Comparison of ENCODE assay signal across 9 cellular contexts in the genomic region with DNA sequence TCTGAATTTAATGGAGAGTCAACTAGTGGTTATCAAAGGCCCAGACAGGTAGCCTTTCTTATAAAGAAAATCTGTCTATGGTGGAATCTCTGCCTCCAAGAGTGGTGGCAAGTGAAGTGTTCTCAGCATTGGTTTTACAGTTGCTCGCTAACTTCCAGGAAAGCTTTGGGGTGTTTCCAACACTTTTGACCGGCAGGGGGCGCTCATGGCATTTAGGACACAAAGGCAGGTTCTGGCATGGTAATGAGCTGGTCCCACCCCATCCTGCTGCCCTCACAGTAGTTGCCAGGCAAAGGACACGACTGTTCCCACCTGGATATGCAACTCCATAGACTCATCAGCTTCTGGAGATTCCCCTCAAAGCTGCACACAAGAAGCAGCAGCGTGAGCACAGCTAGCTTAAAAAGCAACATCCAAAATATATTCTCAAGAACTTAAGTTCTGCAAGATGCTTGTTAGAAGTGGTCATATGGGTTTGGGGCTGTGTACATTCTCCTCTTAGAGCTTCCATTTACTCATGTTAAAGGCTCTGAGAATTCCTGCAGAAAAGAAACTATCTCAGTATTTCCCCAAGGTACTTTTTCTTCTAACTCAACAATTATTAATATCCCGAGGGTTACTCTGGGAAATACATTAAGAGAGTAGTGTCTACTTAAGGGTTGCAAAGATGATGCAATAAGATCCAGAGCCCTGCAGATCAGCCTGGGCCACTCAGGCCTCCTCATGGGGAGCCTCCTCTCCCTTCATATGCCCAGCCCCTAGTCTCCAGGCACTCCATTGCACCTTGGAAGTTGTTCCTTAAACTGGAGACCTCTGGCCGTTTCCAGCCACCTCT. TPM values are rescaled to one million over a fixed set of nuclear protein-coding genes. Genes with fewer than 3 reads are reported as not detected.
DNase-seq lines count a peak whose midpoint lies in the region; ATAC-seq, FAIRE-seq and TF ChIP-seq lines count a peak whose summit lies in the region.
"Had no signal": no experiment of that assay in that cellular context is flagged by ENCODE, and none has a peak within 500 bp of the region (broad histone marks: within the 10 kb centered on the region; RNA-seq: fewer than 3 reads in every experiment).

No MANE protein-coding gene starts in this region.

- BruUV-seq in IMR-90 (replicated peaks; lab: Mats Ljungman, UMichigan) (no TSS peak), endothelial cell of umbilical vein (replicated peaks; lab: Mats Ljungman, UMichigan) (no TSS peak)

- H3K4me2 ChIP-seq in IMR-90 (ENCODE audit: low read depth, low read length) (no peak overlapping the region), endothelial cell of umbilical vein (ENCODE audit: insufficient read depth, low read length) (no peak overlapping the region)

- no peak overlapping the region for H3K56ac ChIP-seq in IMR-90 (ENCODE audit: extremely low read depth, insufficient read depth, low read length)

- no peak overlapping the region for H4K5ac ChIP-seq in IMR-90 (ENCODE audit: low read depth, low read length)

- H3K9ac ChIP-seq in IMR-90 (ENCODE audit: low read depth, low read length) (no peak overlapping the region), endothelial cell of umbilical vein (replicated peaks; ENCODE audit: extremely low read depth, insufficient read depth, low read length) (no peak overlapping the region)

- H3K9me3 ChIP-seq in IMR-90 (ENCODE audit: control insufficient read depth, insufficient read depth, low read length) (no peaks in the 10 kb centered on the region), endothelial cell of umbilical vein (replicated peaks; ENCODE audit: control insufficient read depth, insufficient read depth, low read length) (no peaks in the 10 kb centered on the region)

- TF ChIP-seq RAD21 in IMR-90 (IDR thresholded peaks at IDR 0.05; ENCODE audit: low read length): peak; percentile 84

- CTCF ChIA-PET in IMR-90 (lab: Yijun Ruan, JAX): interaction anchor here (0.9 to 3.9 kb wide), 12 partner anchors 9 to 228 kb away, joined by 3 to 46 read pairs (median 4); a partner anchor contains a TSS
- CTCF ChIA-PET in endothelial cell of umbilical vein (lab: Charles Lee): interaction anchor here (0.6 to 12.3 kb wide), 44 partner anchors 8 to 700 kb away, joined by 3 to 468 read pairs (median 4); a partner anchor contains a TSS

- peak; percentile 97 for FAIRE-seq in endothelial cell of umbilical vein (lab: Jason Lieb, UNC)

- H3K4ac ChIP-seq in IMR-90 (ENCODE audit: low read depth, low read length): no peak overlapping the region

- H3K79me1 ChIP-seq in IMR-90 (ENCODE audit: low read depth in 1 of 2, low read length in 2 of 2): no peaks in the 10 kb centered on the region

- no peaks in the 10 kb centered on the region for H3K36me3 ChIP-seq in IMR-90 (ENCODE audit: control insufficient read depth, insufficient read depth, low read length)
- no peaks in the 10 kb centered on the region for H3K36me3 ChIP-seq in endothelial cell of umbilical vein (ENCODE audit: control insufficient read depth in 2 of 2, extremely low read depth in 1 of 2, insufficient read depth in 2 of 2, low read length in 2 of 2)

- TF ChIP-seq CTCF in IMR-90 (conservative IDR thresholded peaks at IDR 0.05; ENCODE audit: low read depth, low read length) (peak; percentile 89), endothelial cell of umbilical vein (IDR thresholded peaks at IDR 0.05; ENCODE audit: extremely low read depth in 1 of 2, insufficient read depth in 1 of 2, low read depth in 1 of 2, low read length in 2 of 2) (peak; percentile 85 to 86)

- in situ Hi-C loops in IMR-90 (cut with MboI; ENCODE audit: low sequenced_read_pairs): loop anchor here (5.0 kb wide), 1 partner anchor 41 kb away; no protein-coding TSS in a partner anchor

- H2BK120ac ChIP-seq in IMR-90 (ENCODE audit: low read depth, low read length): no peak overlapping the region

- H3K23ac ChIP-seq in IMR-90 (ENCODE audit: low read depth, low read length): no peak overlapping the region

- H3K27me3 ChIP-seq in IMR-90 (ENCODE audit: control insufficient read depth, insufficient read depth, low read length) (0 out of 2 replicates have a peak, but pooled peaks cover under 1% of the 10 kb centered on the region), endothelial cell of umbilical vein (ENCODE audit: control insufficient read depth in 2 of 2, insufficient read depth in 2 of 2, low read length in 2 of 2) (no peaks in the 10 kb centered on the region)

- no peak overlapping the region for H2BK20ac ChIP-seq in IMR-90 (ENCODE audit: low read depth, low read length)

- no peak overlapping the region for H3K18ac ChIP-seq in IMR-90 (ENCODE audit: low read depth, low read length)

- WGBS in IMR-90 (ENCODE audit: extremely low coverage in 2 of 2, insufficient read length in 1 of 2), 2 experiments: 0% methylated on average over 3 of the region's 7 CpGs; no CpG with 5 or more reads in 1 of the 2 experiments

- no peak overlapping the region for H4K91ac ChIP-seq in IMR-90 (ENCODE audit: insufficient read depth, low read depth, low read length)

- no peak overlapping the region for H3K14ac ChIP-seq in IMR-90 (replicated peaks; ENCODE audit: low read depth, low read length)

- H2AFZ ChIP-seq in IMR-90 (replicated peaks; ENCODE audit: low read length, poor library complexity): no peak overlapping the region
- no peak overlapping the region for H2AFZ ChIP-seq in endothelial cell of umbilical vein (ENCODE audit: low read depth, low read length)

- H3K4me1 ChIP-seq in IMR-90 (ENCODE audit: control insufficient read depth, insufficient read depth, low read length) (peaks cover 2% of the 10 kb centered on the region; the same call in 1 of the 2 replicates), endothelial cell of umbilical vein (ENCODE audit: control insufficient read depth, extremely low read depth, insufficient read depth, low read length) (no peaks in the 10 kb centered on the region)

- intact Hi-C loops in IMR-90 (cut with micrococcal nuclease) (loop anchor here (1.0 to 2.0 kb wide), 2 partner anchors 44 to 228 kb away; no protein-coding TSS in a partner anchor), endothelial cell of umbilical vein (cut with micrococcal nuclease) (loop anchor here (1.0 to 2.0 kb wide), 4 partner anchors 20 to 442 kb away; a partner anchor contains a TSS)

- H3K27ac ChIP-seq in IMR-90 (ENCODE audit: insufficient read depth, low read length): no peak overlapping the region
- H3K27ac ChIP-seq in endothelial cell of umbilical vein (ENCODE audit: insufficient read depth, low read depth, low read length): no peak overlapping the region

- ATAC-seq in IMR-90 (ENCODE audit: low read depth): peak; percentile 89
- no peak for ATAC-seq in HG03039 (IDR thresholded peaks at IDR 0.05; ENCODE audit: unreplicated experiment)

- no peak overlapping the region for H2BK15ac ChIP-seq in IMR-90 (ENCODE audit: low read depth, low read length)

- POLR2A ChIA-PET in IMR-90 (lab: Charles Lee; ENCODE audit: unreplicated experiment): interaction anchor here (1.3 kb wide), 1 partner anchor 44 kb away, joined by 3 read pairs; no protein-coding TSS in a partner anchor
- POLR2A ChIA-PET in endothelial cell of umbilical vein (lab: Charles Lee): interaction anchor here (1.0 to 1.5 kb wide), 2 partner anchors 15 to 44 kb away, joined by 6 to 8 read pairs; no protein-coding TSS in a partner anchor

- DNase-seq in DMS114 treated with DMSO at 0.1 percent for 48 hours (lab: John Stamatoyannopoulos, UW; ENCODE audit: unreplicated experiment) (peak; percentile 42), IMR-90 (peak; percentile 80), NOMO-1 treated with DMSO at 0.1 percent for 48 hours (lab: John Stamatoyannopoulos, UW; ENCODE audit: unreplicated experiment) (peak; percentile 70), endothelial cell of umbilical vein (ENCODE audit: low read depth, low spot score) (peak; percentile 83), midbrain (lab: John Stamatoyannopoulos, UW) (peak; percentile 90)
- DNase-seq in activated CD8-positive, alpha-beta memory T cell treated with anti-CD3 and anti-CD28 coated beads for 48 hours (ENCODE audit: low read depth in 2 of 3, low spot score in 2 of 3): peak; percentile 61 to 100 (median 99)
- peak; percentile 88 for DNase-seq in stimulated activated CD8-positive, alpha-beta memory T cell treated with anti-CD3 and anti-CD28 coated beads, Interleukin-4, amount 100 ng/mL, for 24 hours (ENCODE audit: low read depth)

- H3K4me3 ChIP-seq in IMR-90 (ENCODE audit: insufficient read depth, low read depth, low read length): no peak overlapping the region
- no peak overlapping the region for H3K4me3 ChIP-seq in endothelial cell of umbilical vein (replicated peaks in 1 of 3; ENCODE audit: insufficient read depth in 1 of 3, low read depth in 1 of 3, low read length in 3 of 3)

- H2AK5ac ChIP-seq in IMR-90 (ENCODE audit: low read depth, low read length): no peak overlapping the region

- dilution Hi-C loops in IMR-90 (cut with HindIII; ENCODE audit: low sequenced_read_pairs, unreplicated experiment) (no loop called here), endothelial cell of umbilical vein (cut with MboI; ENCODE audit: extremely low pct_ligation_motif_present, low sequenced_read_pairs) (no loop called here)

- H3K9me1 ChIP-seq in IMR-90 (ENCODE audit: insufficient read depth, low read length): no peaks in the 10 kb centered on the region
- H3K9me1 ChIP-seq in endothelial cell of umbilical vein (replicated peaks; ENCODE audit: control insufficient read depth, extremely low read depth, insufficient read depth, low read length): no peaks in the 10 kb centered on the region

- TF ChIP-seq POLR2A in IMR-90 (IDR thresholded peaks at IDR 0.05; ENCODE audit: low read depth, low read length) (no peak), endothelial cell of umbilical vein (IDR thresholded peaks at IDR 0.05; ENCODE audit: low read depth, low read length) (no peak)

- H4K8ac ChIP-seq in IMR-90 (ENCODE audit: low read depth in 2 of 2, low read length in 2 of 2): no peak overlapping the region

- H2AK9ac ChIP-seq in IMR-90 (replicated peaks; ENCODE audit: low read depth, low read length, poor library complexity): no peak overlapping the region

- H4K20me1 ChIP-seq in IMR-90 (ENCODE audit: insufficient read depth, low read length) (no peaks in the 10 kb centered on the region), endothelial cell of umbilical vein (replicated peaks; ENCODE audit: control insufficient read depth, extremely low read depth, insufficient read depth, low read length) (no peaks in the 10 kb centered on the region)

- no peak overlapping the region for H2BK5ac ChIP-seq in IMR-90 (ENCODE audit: low read depth, low read length, poor library complexity, severe bottlenecking)

- H3K79me2 ChIP-seq in endothelial cell of umbilical vein (ENCODE audit: control insufficient read depth, insufficient read depth, low read length): no peaks in the 10 kb centered on the region

RNA-seq across cellular contexts. Expression of a gene that starts 14.8 kb away (rescaled TPM):
- total RNA-seq in IMR-90 (2012; rRNA removed) (not detected in 2 replicates), endothelial cell of umbilical vein (not detected in 2 replicates)
- polyA plus RNA-seq in IMR-90 (2012; rRNA removed) (not detected in 2 replicates), endothelial cell of umbilical vein (0.01 TPM in 1 of 2 replicates, not detected in the other)
- polyA plus RNA-seq in IMR-90 (2012; cell fraction: cytosol; rRNA removed): not detected in 2 replicates
- polyA plus RNA-seq in IMR-90 (2012; cell fraction: nucleus; rRNA removed; ENCODE audit: low replicate concordance): not detected in 2 replicates
- polyA plus RNA-seq in endothelial cell of umbilical vein (2011; cell fraction: cytosol; rRNA removed): not detected in 2 replicates
- polyA plus RNA-seq in endothelial cell of umbilical vein (2011; cell fraction: nucleus; rRNA removed): not detected in 2 replicates
- 0.15 and 0.23 TPM in 2 replicates for polyA plus RNA-seq in endothelial cell of umbilical vein (2012)
- polyA minus RNA-seq in endothelial cell of umbilical vein: 0.15 TPM in 1 of 2 replicates, not detected in the other
- polyA minus RNA-seq in endothelial cell of umbilical vein (2011; cell fraction: cytosol; rRNA and poly(A)+ RNA removed): not detected
- not detected in 2 replicates for polyA minus RNA-seq in endothelial cell of umbilical vein (2011; cell fraction: nucleus; rRNA and poly(A)+ RNA removed)
- total RNA-seq: T-helper 2 cell treated with Interferon-gamma antibody and Interleukin-4, amounts not matched to agents 100 ng/mL and 5 ng/mL, for 36 hours had no signal

RNA-seq across cellular contexts. Expression of a gene that starts 20.6 kb away (rescaled TPM):
- total RNA-seq in IMR-90 (2012; rRNA removed): 58.6 and 63.0 TPM in 2 replicates
- polyA plus RNA-seq in IMR-90 (2012; rRNA removed): 119 and 132 TPM in 2 replicates
- polyA plus RNA-seq in IMR-90 (2012; cell fraction: cytosol; rRNA removed): 71.7 and 111 TPM in 2 replicates
- polyA plus RNA-seq in IMR-90 (2012; cell fraction: nucleus; rRNA removed; ENCODE audit: low replicate concordance): 85.7 and 132 TPM in 2 replicates
- total RNA-seq in endothelial cell of umbilical vein: 105 and 110 TPM in 2 replicates
- polyA plus RNA-seq in endothelial cell of umbilical vein: 91.0 and 98.4 TPM in 2 replicates
- polyA plus RNA-seq in endothelial cell of umbilical vein (2011; cell fraction: cytosol; rRNA removed): 133 and 137 TPM in 2 replicates
- polyA plus RNA-seq in endothelial cell of umbilical vein (2011; cell fraction: nucleus; rRNA removed): 153 and 154 TPM in 2 replicates
- 72.0 and 81.6 TPM in 2 replicates for polyA plus RNA-seq in endothelial cell of umbilical vein (2012)
- polyA minus RNA-seq in endothelial cell of umbilical vein: 130 and 139 TPM in 2 replicates
- 38.6 TPM for polyA minus RNA-seq in endothelial cell of umbilical vein (2011; cell fraction: cytosol; rRNA and poly(A)+ RNA removed)
- polyA minus RNA-seq in endothelial cell of umbilical vein (2011; cell fraction: nucleus; rRNA and poly(A)+ RNA removed): 50.8 and 69.2 TPM in 2 replicates

Comparison
In these comparisons a context has a peak if more than half of its experiments do, and no peak if none do; other contexts are left out.
1. DNase-seq: peak in every context shown above with its lines; median percentile 99 in activated CD8-positive, alpha-beta memory T cell treated with anti-CD3 and anti-CD28 coated beads for 48 hours; 90 in midbrain; 88 in stimulated activated CD8-positive, alpha-beta memory T cell treated with anti-CD3 and anti-CD28 coated beads, Interleukin-4, amount 100 ng/mL, for 24 hours; 83 in endothelial cell of umbilical vein; 80 in IMR-90; 70 in NOMO-1 treated with DMSO at 0.1 percent for 48 hours; 42 in DMS114 treated with DMSO at 0.1 percent for 48 hours.